Comparison of ENCODE assay signal across 20 cellular contexts in the genomic region with DNA sequence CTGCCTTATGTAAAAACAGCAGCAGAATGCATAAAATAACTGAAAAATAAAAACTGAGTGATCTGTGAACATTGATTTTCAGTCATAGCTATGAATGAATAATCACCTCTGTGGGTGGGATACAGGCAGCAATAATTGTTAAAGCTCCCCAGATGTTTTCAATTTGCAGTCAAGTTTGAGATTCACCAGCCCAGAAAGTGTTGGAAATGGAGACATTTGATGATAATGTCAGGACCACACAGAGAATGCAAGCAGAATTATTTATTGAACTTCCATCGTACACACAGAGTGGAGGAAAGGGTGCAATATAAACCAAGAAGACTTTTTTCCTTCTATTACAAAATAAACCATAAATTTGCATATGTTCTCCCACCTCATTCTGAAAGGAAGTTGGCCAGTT.
A peak's percentile ranks its signal among the peaks of the same experiment; 100 is the strongest.
DNase-seq lines count a peak whose midpoint lies in the region; ATAC-seq and TF ChIP-seq lines count a peak whose summit lies in the region.
"Had no signal": no experiment of that assay in that cellular context is flagged by ENCODE, and none has a peak within 500 bp of the region (broad histone marks: within the 10 kb centered on the region; RNA-seq: fewer than 3 reads in every experiment).

No MANE protein-coding gene starts in this region.

- H3K9me3 Mint-ChIP-seq in nephron (no peaks in the 10 kb centered on the region), immature natural killer cell (peaks cover 6 to 45% (median 23%) of the 10 kb centered on the region in 6 donors)

- no peak overlapping the region for H3K4me2 ChIP-seq in DND-41 (ENCODE audit: insufficient read depth, low read length)
- H3K4me2 ChIP-seq: BLaER1 treated with 17β-estradiol and CSF1 and Interleukin-3, amounts not matched to agents 10 nM and 100 nM had no signal

- ATAC-seq in DND-41 (ENCODE audit: insufficient read depth, low read depth) (no peak), SK-N-SH treated with all-trans-retinoic acid at 6 μM for 48 hours (no peak; the same call in 2 of the 3 replicates), GM21529 (IDR thresholded peaks at IDR 0.05; ENCODE audit: unreplicated experiment) (no peak), HG03196 (IDR thresholded peaks at IDR 0.05; ENCODE audit: unreplicated experiment) (no peak)
- ATAC-seq: CD8-positive, alpha-beta T cell had no signal

- no peak overlapping the region for H3K4me3 ChIP-seq in DND-41 (ENCODE audit: low read depth in 1 of 2, low read length in 2 of 2)
- H3K4me3 ChIP-seq in SK-N-MC = peak overlapping the region; percentile 14
- H3K4me3 ChIP-seq: BLaER1 treated with 17β-estradiol and CSF1 and Interleukin-3, amounts not matched to agents 10 nM and 100 nM had no signal

- no peaks in the 10 kb centered on the region for H3K36me3 Mint-ChIP-seq in nephron (ENCODE audit: low read depth)
- H3K36me3 Mint-ChIP-seq in immature natural killer cell = no peaks in the 10 kb centered on the region
- H3K36me3 Mint-ChIP-seq: CD8-positive, alpha-beta T cell had no signal

- H3K4me3 Mint-ChIP-seq in nephron (no peak overlapping the region), immature natural killer cell (no peak overlapping the region)
- H3K4me3 Mint-ChIP-seq: B cell; CD4-positive, alpha-beta T cell; CD8-positive, alpha-beta T cell had no signal

- DNase-seq in DND-41 (no peak), SK-N-MC (ENCODE audit: low read depth, low spot score) (peak; percentile 63), immature natural killer cell (no peak)
- no peak for DNase-seq in activated effector memory CD4-positive, alpha-beta T cell treated with anti-CD3 and anti-CD28 coated beads, Interleukin-2, amount 50 U/mL, for 16 hours
- DNase-seq: 8988T; AML-193; Caco-2; Calu3; CD4-positive, alpha-beta T cell; CD8-positive, alpha-beta T cell; DMS79 treated with DMSO at 0.1 percent for 48 hours; EL; GDM1 had no signal

- H4K20me1 ChIP-seq in DND-41 (ENCODE audit: insufficient read depth, low read length) = no peaks in the 10 kb centered on the region
- H4K20me1 ChIP-seq: BLaER1 treated with 17β-estradiol and CSF1 and Interleukin-3, amounts not matched to agents 10 nM and 100 nM had no signal

- H3K79me2 ChIP-seq in DND-41 (ENCODE audit: insufficient read depth, low read length) = no peaks in the 10 kb centered on the region

- no peak for TF ChIP-seq CTCF in DND-41 (IDR thresholded peaks at IDR 0.05; ENCODE audit: borderline replicate concordance, extremely low read depth, low read length, poor library complexity, severe bottlenecking)
- TF ChIP-seq CTCF in nephron (IDR thresholded peaks at IDR 0.05; ENCODE audit: unreplicated experiment in 3 of 3) = no peak

- H3K4me1 Mint-ChIP-seq in nephron = peaks cover 9% of the 10 kb centered on the region
- no peaks in the 10 kb centered on the region for H3K4me1 Mint-ChIP-seq in immature natural killer cell
- H3K4me1 Mint-ChIP-seq: B cell had no signal

- H3K9me3 ChIP-seq in DND-41 (ENCODE audit: insufficient read depth, low read length, severe bottlenecking) = no peaks in the 10 kb centered on the region
- no peaks in the 10 kb centered on the region for H3K9me3 ChIP-seq in SK-N-MC (ENCODE audit: low read depth, low read length)
- H3K9me3 ChIP-seq: BLaER1 treated with 17β-estradiol and CSF1 and Interleukin-3, amounts not matched to agents 10 nM and 100 nM; Caco-2 had no signal

- peak overlapping the region; percentile 33; the same call in 1 of the 2 replicates for H2AFZ ChIP-seq in DND-41 (ENCODE audit: low read depth, low read length)

- H3K27ac ChIP-seq in DND-41 (ENCODE audit: low read length) = no peak overlapping the region
- H3K27ac ChIP-seq in SK-N-MC = peak overlapping the region; percentile 63
- H3K27ac ChIP-seq: BLaER1 treated with 17β-estradiol and CSF1 and Interleukin-3, amounts not matched to agents 10 nM and 100 nM; C4-2B had no signal

- H3K27ac Mint-ChIP-seq in nephron = peak overlapping the region in 2 of 3 experiments; percentile 70 to 86
- no peak overlapping the region for H3K27ac Mint-ChIP-seq in immature natural killer cell
- H3K27ac Mint-ChIP-seq: B cell; CD4-positive, alpha-beta T cell; CD8-positive, alpha-beta T cell had no signal

- H3K4me1 ChIP-seq in DND-41 (ENCODE audit: insufficient read depth, low read length) = no peaks in the 10 kb centered on the region
- H3K4me1 ChIP-seq: BLaER1 treated with 17β-estradiol and CSF1 and Interleukin-3, amounts not matched to agents 10 nM and 100 nM; Caco-2 had no signal

- H3K27me3 Mint-ChIP-seq in nephron (ENCODE audit: low read depth) (no peaks in the 10 kb centered on the region), immature natural killer cell (ENCODE audit: low read depth in 3 of 3) (peaks cover 0 to 2% (median 0%) of the 10 kb centered on the region in 3 donors)
- H3K27me3 Mint-ChIP-seq: B cell; CD4-positive, alpha-beta T cell had no signal

- H3K36me3 ChIP-seq in DND-41 (ENCODE audit: insufficient read depth, low read length) = no peaks in the 10 kb centered on the region
- no peaks in the 10 kb centered on the region for H3K36me3 ChIP-seq in SK-N-MC (ENCODE audit: insufficient read depth, low read length)
- H3K36me3 ChIP-seq: BLaER1 treated with 17β-estradiol and CSF1 and Interleukin-3, amounts not matched to agents 10 nM and 100 nM had no signal

- H3K9ac ChIP-seq in DND-41 (ENCODE audit: low read depth, low read length) = no peak overlapping the region
- no peak overlapping the region for H3K9ac ChIP-seq in SK-N-MC (ENCODE audit: insufficient read length)
- H3K9ac ChIP-seq: BLaER1 treated with 17β-estradiol and CSF1 and Interleukin-3, amounts not matched to agents 10 nM and 100 nM had no signal

- no peaks in the 10 kb centered on the region for H3K27me3 ChIP-seq in DND-41 (ENCODE audit: insufficient read depth, low read length, poor library complexity)
- H3K27me3 ChIP-seq: BLaER1 treated with 17β-estradiol and CSF1 and Interleukin-3, amounts not matched to agents 10 nM and 100 nM had no signal

TF ChIP-seq in SK-N-SH treated with all-trans-retinoic acid at 6 μM for 48 hours, 23 proteins besides CTCF, POLR2A, EP300 and RAD21:
- TF ChIP-seq, protein P1, sequence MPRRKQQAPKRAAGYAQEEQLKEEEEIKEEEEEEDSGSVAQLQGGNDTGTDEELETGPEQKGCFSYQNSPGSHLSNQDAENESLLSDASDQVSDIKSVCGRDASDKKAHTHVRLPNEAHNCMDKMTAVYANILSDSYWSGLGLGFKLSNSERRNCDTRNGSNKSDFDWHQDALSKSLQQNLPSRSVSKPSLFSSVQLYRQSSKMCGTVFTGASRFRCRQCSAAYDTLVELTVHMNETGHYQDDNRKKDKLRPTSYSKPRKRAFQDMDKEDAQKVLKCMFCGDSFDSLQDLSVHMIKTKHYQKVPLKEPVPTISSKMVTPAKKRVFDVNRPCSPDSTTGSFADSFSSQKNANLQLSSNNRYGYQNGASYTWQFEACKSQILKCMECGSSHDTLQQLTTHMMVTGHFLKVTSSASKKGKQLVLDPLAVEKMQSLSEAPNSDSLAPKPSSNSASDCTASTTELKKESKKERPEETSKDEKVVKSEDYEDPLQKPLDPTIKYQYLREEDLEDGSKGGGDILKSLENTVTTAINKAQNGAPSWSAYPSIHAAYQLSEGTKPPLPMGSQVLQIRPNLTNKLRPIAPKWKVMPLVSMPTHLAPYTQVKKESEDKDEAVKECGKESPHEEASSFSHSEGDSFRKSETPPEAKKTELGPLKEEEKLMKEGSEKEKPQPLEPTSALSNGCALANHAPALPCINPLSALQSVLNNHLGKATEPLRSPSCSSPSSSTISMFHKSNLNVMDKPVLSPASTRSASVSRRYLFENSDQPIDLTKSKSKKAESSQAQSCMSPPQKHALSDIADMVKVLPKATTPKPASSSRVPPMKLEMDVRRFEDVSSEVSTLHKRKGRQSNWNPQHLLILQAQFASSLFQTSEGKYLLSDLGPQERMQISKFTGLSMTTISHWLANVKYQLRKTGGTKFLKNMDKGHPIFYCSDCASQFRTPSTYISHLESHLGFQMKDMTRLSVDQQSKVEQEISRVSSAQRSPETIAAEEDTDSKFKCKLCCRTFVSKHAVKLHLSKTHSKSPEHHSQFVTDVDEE (CRISPR knock-in tag; IDR thresholded peaks at IDR 0.05) = peak; percentile 95
- TF ChIP-seq BACH2 (CRISPR knock-in tag; IDR thresholded peaks at IDR 0.05; ENCODE audit: borderline replicate concordance) = no peak
- no peak for TF ChIP-seq ISL1 (CRISPR knock-in tag; IDR thresholded peaks at IDR 0.05)
- TF ChIP-seq RARB (CRISPR knock-in tag; IDR thresholded peaks at IDR 0.05) = no peak
- peak; percentile 95 for TF ChIP-seq TCF4 (CRISPR knock-in tag; IDR thresholded peaks at IDR 0.05; ENCODE audit: borderline replicate concordance)

Comparison
In these comparisons a context has a peak if more than half of its experiments do, and no peak if none do; other contexts are left out.
1. H3K27ac Mint-ChIP-seq: peak in nephron (2 of 3); none in immature natural killer cell (0 of 6).